23 cellular contexts compared by ENCODE assay signal in genomic region chr17:70158581-70158980, GRCh38. TPM values are rescaled to one million over a fixed set of nuclear protein-coding genes. Genes with fewer than 3 reads are reported as not detected.
A peak's percentile ranks its signal among the peaks of the same experiment; 100 is the strongest.
DNase-seq lines count a peak whose midpoint lies in the region; ATAC-seq, FAIRE-seq and TF ChIP-seq lines count a peak whose summit lies in the region.
"Had no signal": no experiment of that assay in that cellular context is flagged by ENCODE, and none has a peak within 500 bp of the region (broad histone marks: within the 10 kb centered on the region; RNA-seq: fewer than 3 reads in every experiment).

No MANE protein-coding gene starts in this region.

- no peak overlapping the region for H3K9ac ChIP-seq in mammary epithelial cell (ENCODE audit: insufficient read depth, low read length)

- H3K9me3 ChIP-seq in mammary epithelial cell (replicated peaks; ENCODE audit: insufficient read depth, low read length) (no peaks in the 10 kb centered on the region), psoas muscle (no peaks in the 10 kb centered on the region)
- H3K9me3 ChIP-seq: Peyer's patch had no signal

- dilution Hi-C loops in mammary epithelial cell (cut with HindIII; ENCODE audit: low sequenced_read_pairs) = no loop called here

- no peaks in the 10 kb centered on the region for H3K9me3 Mint-ChIP-seq in MCF 10A (ENCODE audit: unreplicated experiment)
- H3K9me3 Mint-ChIP-seq: CD8-positive, alpha-beta T cell had no signal

- no peak overlapping the region for H3K27ac ChIP-seq in mammary epithelial cell (ENCODE audit: insufficient read depth, low read depth, low read length)
- H3K27ac ChIP-seq in psoas muscle = peak overlapping the region; percentile 6
- H3K27ac ChIP-seq: HL-60, Peyer's patch had no signal

- no peaks in the 10 kb centered on the region for H3K36me3 ChIP-seq in mammary epithelial cell (ENCODE audit: insufficient read depth, low read length)
- no peaks in the 10 kb centered on the region for H3K36me3 ChIP-seq in psoas muscle (ENCODE audit: insufficient read depth in 1 of 2, low read depth in 1 of 2)
- H3K36me3 ChIP-seq: Peyer's patch had no signal

- H2AFZ ChIP-seq in mammary epithelial cell (ENCODE audit: low read depth, low read length) = no peak overlapping the region

- H3K4me1 ChIP-seq in mammary epithelial cell (ENCODE audit: insufficient read depth, low read length) (no peaks in the 10 kb centered on the region), psoas muscle (no peaks in the 10 kb centered on the region)
- H3K4me1 ChIP-seq: Peyer's patch had no signal

- H3K79me2 ChIP-seq in mammary epithelial cell (ENCODE audit: insufficient read depth, low read length) = no peaks in the 10 kb centered on the region

- no peak overlapping the region for H3K4me3 ChIP-seq in mammary epithelial cell (replicated peaks in 1 of 3; ENCODE audit: insufficient read depth in 1 of 3, low read depth in 2 of 3, low read length in 3 of 3)
- H3K4me3 ChIP-seq in psoas muscle = no peak overlapping the region
- H3K4me3 ChIP-seq: K562, Peyer's patch had no signal

- no peaks in the 10 kb centered on the region for H3K27me3 ChIP-seq in mammary epithelial cell (ENCODE audit: insufficient read depth, low read length)
- H3K27me3 ChIP-seq in psoas muscle (ENCODE audit: insufficient read depth in 3 of 3, low read length in 2 of 3) = no peaks in the 10 kb centered on the region
- H3K27me3 ChIP-seq: Peyer's patch had no signal

- no peak for FAIRE-seq in GM19239 (lab: Jason Lieb, UNC)
- FAIRE-seq: GM12891, HepG2, K562 had no signal

- no peak overlapping the region for H3K4me3 Mint-ChIP-seq in MCF 10A (ENCODE audit: unreplicated experiment)
- H3K4me3 Mint-ChIP-seq: CD8-positive, alpha-beta T cell had no signal

- intact Hi-C loops in MCF 10A (cut with micrococcal nuclease) = no loop called here
- intact Hi-C loops in mammary epithelial cell (cut with micrococcal nuclease) = no loop called here
- intact Hi-C loops in psoas muscle (cut with DNase I) = no loop called here

- no peaks in the 10 kb centered on the region for H3K4me1 Mint-ChIP-seq in MCF 10A (ENCODE audit: insufficient read depth, unreplicated experiment)

- H3K36me3 Mint-ChIP-seq in MCF 10A (ENCODE audit: insufficient read depth, unreplicated experiment) = no peaks in the 10 kb centered on the region
- H3K36me3 Mint-ChIP-seq: CD8-positive, alpha-beta T cell had no signal

- no peaks in the 10 kb centered on the region for H3K27me3 Mint-ChIP-seq in MCF 10A (ENCODE audit: insufficient read depth, unreplicated experiment)

- ATAC-seq in psoas muscle = no peak
- ATAC-seq: CD8-positive, alpha-beta T cell; HCT116; HepG2; K562 had no signal

- H4K20me1 ChIP-seq in mammary epithelial cell (ENCODE audit: insufficient read depth, low read length) = no peaks in the 10 kb centered on the region

- no peak for TF ChIP-seq CTCF in MCF 10A (IDR thresholded peaks at IDR 0.05; ENCODE audit: unreplicated experiment)
- no peak for TF ChIP-seq CTCF in mammary epithelial cell (conservative IDR thresholded peaks at IDR 0.05 in 1 of 2, IDR thresholded peaks at IDR 0.05 in 1 of 2; ENCODE audit: extremely low read depth in 1 of 2, insufficient read depth in 1 of 2, low read depth in 1 of 2, low read length in 2 of 2)
- TF ChIP-seq CTCF in psoas muscle (IDR thresholded peaks at IDR 0.05) = no peak

- in situ Hi-C loops in mammary epithelial cell (cut with MboI; ENCODE audit: low sequenced_read_pairs in 2 of 2) = no loop called here

- POLR2A ChIA-PET in MCF 10A (lab: Yijun Ruan, JAX) = interaction anchor here (0.7 to 2.5 kb wide), 3 partner anchors 10 to 102 kb away, joined by 3 to 9 read pairs (median 6); partner anchors contain the start of gene KCNJ2

- DNase-seq in MCF 10A (ENCODE audit: unreplicated experiment) = no peak
- no peak for DNase-seq in mammary epithelial cell
- DNase-seq in fibroblast of peridontal ligament (ENCODE audit: extremely low read depth) = peak; percentile 43
- no peak for DNase-seq in psoas muscle
- no peak for DNase-seq in NCI-H526 (lab: John Stamatoyannopoulos, UW)
- no peak for DNase-seq in GM19239 (ENCODE audit: insufficient read length, low spot score)
- no peak for DNase-seq in glomerular visceral epithelial cell (ENCODE audit: extremely low spot score)
- DNase-seq: AML-193; C1 segment of cervical spinal cord; CD8-positive, alpha-beta T cell; DMS153; GOT3; NCI-H1092; NCI-H1436 treated with DMSO at 0.1 percent for 48 hours; NCI-H1930; NCI-H524 treated with DMSO at 0.1 percent for 48 hours; Peyer's patch had no signal

- BruUV-seq in MCF 10A (replicated peaks; lab: Mats Ljungman, UMichigan) (no TSS peak), mammary epithelial cell (replicated peaks; lab: Mats Ljungman, UMichigan) (no TSS peak)

- H3K27ac Mint-ChIP-seq in MCF 10A (ENCODE audit: low read depth, unreplicated experiment) = peak overlapping the region; percentile 2
- H3K27ac Mint-ChIP-seq: CD8-positive, alpha-beta T cell had no signal

- WGBS in mammary epithelial cell (ENCODE audit: low coverage, missing lambda C conversion rate) = 97% methylated on average over 4 of the region's 5 CpGs
- 62 to 73% (median 70%) methylated on average over 5 of the region's 5 CpGs for WGBS in psoas muscle, 3 donors

- CTCF ChIA-PET in MCF 10A (lab: Yijun Ruan, JAX) (interaction anchor here (0.9 to 2.2 kb wide), 3 partner anchors 9 to 552 kb away, joined by 3 to 7 read pairs (median 6); no protein-coding TSS in a partner anchor), mammary epithelial cell (lab: Charles Lee; ENCODE audit: low non-redundant PET) (no interaction called here)

- H3K4me2 ChIP-seq in mammary epithelial cell (ENCODE audit: insufficient read depth, low read depth, low read length) = no peak overlapping the region

RNA-seq across cellular contexts. Expression of gene KCNJ2, which starts 10.8 kb away (rescaled TPM):
- total RNA-seq in MCF 10A (2022) (0.19 and 0.54 TPM in 2 replicates), mammary epithelial cell (1 to 10 TPM in 1 of 2 donors, under 1 TPM in 1; 0.26 to 4.3 TPM), psoas muscle (10 to 100 TPM in 2 of 4 donors, 1 to 10 TPM in 2; 7.9 to 17.7 (median 9.9) TPM)
- polyA plus RNA-seq in mammary epithelial cell (0.24 TPM), psoas muscle (1 to 10 TPM in 2 of 3 donors, under 1 TPM in 1; 0.33 to 6.7 (median 2.1) TPM)
- not detected for polyA minus RNA-seq in mammary epithelial cell
- total RNA-seq: A172; CD8-positive, alpha-beta T cell; HepG2; K562 had no signal
- polyA plus RNA-seq: HepG2, K562 had no signal
